In the genomic region with DNA sequence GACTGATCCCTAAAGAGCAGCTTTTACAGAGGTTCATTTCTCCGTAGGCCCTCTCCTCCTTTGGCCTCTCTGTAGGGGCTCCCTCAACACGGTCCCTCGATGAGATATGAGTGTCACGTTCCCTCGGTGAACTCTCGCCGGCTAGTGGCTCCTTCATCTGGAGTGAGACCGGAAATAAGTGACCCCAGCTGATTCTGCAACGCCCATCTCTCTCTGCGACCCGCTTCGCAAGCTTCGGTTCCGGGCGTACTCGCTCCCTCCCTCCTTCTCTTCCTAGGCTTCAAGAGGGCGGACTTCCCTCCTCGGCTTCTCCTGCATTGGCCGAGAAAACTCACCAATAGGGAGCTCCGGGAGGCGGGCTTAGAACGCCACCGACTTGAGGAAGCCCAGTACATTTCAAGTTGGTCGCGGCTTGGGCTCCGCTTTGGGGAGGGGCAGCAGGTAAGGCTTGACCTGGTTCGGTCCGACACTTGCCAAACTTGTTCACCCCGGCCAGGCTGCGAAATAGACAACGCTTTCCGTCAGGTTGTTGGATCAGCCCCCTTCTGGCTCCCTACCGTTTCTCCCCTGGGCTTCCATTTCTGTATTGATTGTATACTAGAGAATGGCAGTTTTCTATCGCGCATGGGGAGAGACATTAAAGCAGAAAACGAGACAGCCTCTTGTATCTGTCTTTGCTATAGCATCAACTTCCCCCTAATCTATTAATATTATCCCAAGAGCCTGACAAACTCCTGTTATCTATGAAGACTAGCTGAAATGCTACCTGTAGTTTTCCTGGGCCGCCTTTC, we compare ENCODE assay signal across 8 cellular contexts. TPM values are rescaled to one million over a fixed set of nuclear protein-coding genes. Genes with fewer than 3 reads are reported as not detected.
DNase-seq lines count a peak whose midpoint lies in the region; ATAC-seq and TF ChIP-seq lines count a peak whose summit lies in the region.

A gene (minus strand): TSS at position 248 of the 791 bp plus-strand sequence. CDS start 2,816 bp downstream, outside the sequence.
A gene with protein sequence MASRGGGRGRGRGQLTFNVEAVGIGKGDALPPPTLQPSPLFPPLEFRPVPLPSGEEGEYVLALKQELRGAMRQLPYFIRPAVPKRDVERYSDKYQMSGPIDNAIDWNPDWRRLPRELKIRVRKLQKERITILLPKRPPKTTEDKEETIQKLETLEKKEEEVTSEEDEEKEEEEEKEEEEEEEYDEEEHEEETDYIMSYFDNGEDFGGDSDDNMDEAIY (plus strand): TSS at position 363 of the 791 bp plus-strand sequence. CDS start 10,176 bp downstream, outside the sequence.

- 2% methylated on average over 26 to 29 of the region's 37 CpGs for WGBS in esophagus squamous epithelium, 2 donors

- H3K27ac ChIP-seq in PC-9 (peak within 1 kb of the TSS; percentile 8; the same call in 1 of the 2 replicates), esophagus squamous epithelium (peak within 1 kb of the TSS; percentile 86 to 96 (median 90))

- H3K4me1 ChIP-seq in PC-9 (replicated peaks; ENCODE audit: insufficient read depth), result peaks cover 26% of the 10 kb centered on the region
- H3K4me1 ChIP-seq in esophagus squamous epithelium, result peaks cover 30 to 65% (median 34%) of the 10 kb centered on the region in 3 donors

- peaks cover 6% of the 10 kb centered on the region; the same call in 1 of the 2 replicates for H3K27me3 ChIP-seq in PC-9 (ENCODE audit: insufficient read depth, low read depth)
- peaks cover 0 to 10% (median 0%) of the 10 kb centered on the region in 4 donors for H3K27me3 ChIP-seq in esophagus squamous epithelium

- H3F3A ChIP-seq in PC-9 (ENCODE audit: insufficient read depth, low read depth), result peaks cover 14% of the 10 kb centered on the region

- peak in 3 of 4 donors; percentile 87 to 98 (median 92) for TF ChIP-seq POLR2A in esophagus squamous epithelium (IDR thresholded peaks at IDR 0.05)

- peaks cover 32% of the 10 kb centered on the region for H3K36me3 Mint-ChIP-seq in activated T-cell treated with anti-CD3 and anti-CD28 coated beads, Interleukin-2, amount 50 U/mL, for 24 hours (ENCODE audit: low read depth)

- H3K4me1 Mint-ChIP-seq in activated T-cell treated with anti-CD3 and anti-CD28 coated beads, Interleukin-2, amount 50 U/mL, for 24 hours (ENCODE audit: low read depth), result peaks cover 63% of the 10 kb centered on the region

- H3K4me2 ChIP-seq in PC-9, result peak within 1 kb of the TSS; percentile 84

- POLR2A ChIA-PET in PC-9 (lab: Charles Lee; ENCODE audit: unreplicated experiment), result interaction anchor here (0.6 to 0.7 kb wide), 4 partner anchors 11 to 105 kb away, joined by 3 to 10 read pairs (median 4); no protein-coding TSS in a partner anchor

- BruUV-seq in PC-9 (replicated peaks; lab: Mats Ljungman, UMichigan), result no TSS peak

- no peaks in the 10 kb centered on the region for H3K27me3 Mint-ChIP-seq in activated T-cell treated with anti-CD3 and anti-CD28 coated beads, Interleukin-2, amount 50 U/mL, for 24 hours

- H3K27ac Mint-ChIP-seq in activated T-cell treated with anti-CD3 and anti-CD28 coated beads, Interleukin-2, amount 50 U/mL, for 24 hours, result peak within 1 kb of the TSS; percentile 96

- no peak for TF ChIP-seq EP300 in Ishikawa (IDR thresholded peaks at IDR 0.05; ENCODE audit: borderline replicate concordance)

- no peaks in the 10 kb centered on the region for H3K36me3 ChIP-seq in PC-9 (ENCODE audit: low read depth)
- H3K36me3 ChIP-seq in esophagus squamous epithelium, result no peaks in the 10 kb centered on the region

- ATAC-seq in GM21619 (IDR thresholded peaks at IDR 0.05; ENCODE audit: unreplicated experiment), result peak; percentile 88

- intact Hi-C loops in PC-9 (cut with micrococcal nuclease; ENCODE audit: unreplicated experiment) (no loop called here), esophagus squamous epithelium (cut with DNase I) (loop anchor here (5.0 kb wide), 1 partner anchor 47 kb away; a partner anchor contains a TSS)

- H4K20me1 ChIP-seq in PC-9 (ENCODE audit: insufficient read depth), result no peaks in the 10 kb centered on the region

- TF ChIP-seq RAD21 in Ishikawa (IDR thresholded peaks at IDR 0.05; ENCODE audit: low read depth), result no peak

- H3K4me3 ChIP-seq in PC-9 (peak within 1 kb of the TSS; percentile 65), esophagus squamous epithelium (peak within 1 kb of the TSS; percentile 51 to 78 (median 65))

- no peak for TF ChIP-seq CTCF in PC-9 (conservative IDR thresholded peaks at IDR 0.05)
- TF ChIP-seq CTCF in esophagus squamous epithelium (IDR thresholded peaks at IDR 0.05), result no peak

- CTCF ChIA-PET in PC-9 (lab: Charles Lee), result interaction anchor here (0.5 to 0.9 kb wide), 4 partner anchors 37 to 74 kb away, joined by 3 to 11 read pairs (median 4); a partner anchor contains a TSS

- H3K9me3 Mint-ChIP-seq in activated T-cell treated with anti-CD3 and anti-CD28 coated beads, Interleukin-2, amount 50 U/mL, for 24 hours, result peaks cover 4% of the 10 kb centered on the region

- H2AFZ ChIP-seq in PC-9, result peak within 1 kb of the TSS; percentile 85

- no peaks in the 10 kb centered on the region for H3K9me2 ChIP-seq in PC-9 (ENCODE audit: insufficient read depth)

- H3K79me2 ChIP-seq in PC-9 (ENCODE audit: low read depth), result no peaks in the 10 kb centered on the region

- H3K4me3 Mint-ChIP-seq in activated T-cell treated with anti-CD3 and anti-CD28 coated beads, Interleukin-2, amount 50 U/mL, for 24 hours, result peak within 1 kb of the TSS; percentile 96

- peak; percentile 92 for DNase-seq in DMS53 treated with DMSO at 0.1 percent for 48 hours (lab: John Stamatoyannopoulos, UW; ENCODE audit: unreplicated experiment)
- peak; percentile 88 to 92 for DNase-seq in PC-9
- DNase-seq in activated T-cell treated with anti-CD3 and anti-CD28 coated beads, Interleukin-2, amount 50 U/mL, for 24 hours, result peak; percentile 90
- peak; percentile 80 for DNase-seq in esophagus squamous epithelium (lab: John Stamatoyannopoulos, UW)
- DNase-seq in myocyte (ENCODE audit: low read depth), result peak; percentile 98
- DNase-seq in stimulated activated CD8-positive, alpha-beta memory T cell treated with anti-CD3 and anti-CD28 coated beads, Interleukin-7, amount 100 ng/mL, for 4 hours (ENCODE audit: low read depth in 2 of 2), result peak; percentile 85 to 87

- H3K9me3 ChIP-seq in PC-9 (ENCODE audit: insufficient read depth, low read depth) (no peaks in the 10 kb centered on the region), esophagus squamous epithelium (no peaks in the 10 kb centered on the region)

TF ChIP-seq in Ishikawa, 13 proteins besides CTCF, POLR2A, EP300 and RAD21:
- TF ChIP-seq ZBTB7A (IDR thresholded peaks at IDR 0.05; ENCODE audit: low read depth) (no peak), TAF1 (IDR thresholded peaks at IDR 0.05; ENCODE audit: low read depth) (peak; percentile 53; the same call in 1 of the 2 replicates), TEAD4 (IDR thresholded peaks at IDR 0.05) (no peak), YY1 (IDR thresholded peaks at IDR 0.05; ENCODE audit: low read depth) (peak; percentile 11; the same call in 1 of the 2 replicates)
- TF ChIP-seq, protein P1, sequence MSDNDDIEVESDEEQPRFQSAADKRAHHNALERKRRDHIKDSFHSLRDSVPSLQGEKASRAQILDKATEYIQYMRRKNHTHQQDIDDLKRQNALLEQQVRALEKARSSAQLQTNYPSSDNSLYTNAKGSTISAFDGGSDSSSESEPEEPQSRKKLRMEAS (IDR thresholded peaks at IDR 0.05), result 0 out of 2 replicates have a peak, but pooled peaks have one; percentile 22

RNA-seq across cellular contexts. Expression of the first gene that starts in this region (rescaled TPM):
- total RNA-seq in PC-9 (2021) (0.33 and 0.50 TPM in 2 replicates), esophagus squamous epithelium (under 1 TPM; 0.04 to 0.67 (median 0.30) TPM), myocyte (1.6 and 2.5 TPM in 2 replicates)
- polyA plus RNA-seq in myocyte (2012), result 3.4 TPM

RNA-seq across cellular contexts. Expression of the second gene that starts in this region (rescaled TPM):
- total RNA-seq in PC-9 (2021), result 7.2 and 10.6 TPM in 2 replicates
- 10 to 100 TPM in 2 of 4 donors, 1 to 10 TPM in 2; 2.9 to 15.9 (median 9.8) TPM for total RNA-seq in esophagus squamous epithelium
- 36.0 and 37.3 TPM in 2 replicates for total RNA-seq in myocyte
- 60.7 TPM for polyA plus RNA-seq in myocyte (2012)

Comparison
In these comparisons a context has a peak if more than half of its experiments do, and no peak if none do; other contexts are left out.
1. Peak in every context shown above with its lines: DNase-seq, ATAC-seq, H3K4me3 ChIP-seq and H3K27ac ChIP-seq.